1 cellular context compared by ENCODE assay signal in genomic region chr19:16069813-16070365, GRCh38.
TF ChIP-seq lines count a peak whose summit lies in the region.

No MANE protein-coding gene starts in this region.

TF ChIP-seq in GM12878, 131 proteins besides CTCF, POLR2A, EP300 and RAD21:
- TF ChIP-seq PBX3 (IDR thresholded peaks at IDR 0.05; ENCODE audit: insufficient replicate concordance, low read depth, low read length): peak; percentile 22
- peak; percentile 91 for TF ChIP-seq BCL3 (IDR thresholded peaks at IDR 0.05; ENCODE audit: borderline replicate concordance, insufficient read depth, low read depth, low read length, poor library complexity, severe bottlenecking)
- 0 out of 2 replicates have a peak, but pooled peaks have one; percentile 55 for TF ChIP-seq TCF3 (IDR thresholded peaks at IDR 0.05; ENCODE audit: borderline replicate concordance, insufficient read depth, low read depth, low read length)
- no peak for TF ChIP-seq PAX5 (IDR thresholded peaks at IDR 0.05; ENCODE audit: borderline replicate concordance, low read depth, low read length)
- 0 out of 2 replicates have a peak, but pooled peaks have one; percentile 30 for TF ChIP-seq LARP7 (IDR thresholded peaks at IDR 0.05)
- no peak for TF ChIP-seq ATF3 (IDR thresholded peaks at IDR 0.05; ENCODE audit: borderline replicate concordance, extremely low read depth, low read depth, low read length)
